ENCODE assay signal across 8 cellular contexts in the genomic region with DNA sequence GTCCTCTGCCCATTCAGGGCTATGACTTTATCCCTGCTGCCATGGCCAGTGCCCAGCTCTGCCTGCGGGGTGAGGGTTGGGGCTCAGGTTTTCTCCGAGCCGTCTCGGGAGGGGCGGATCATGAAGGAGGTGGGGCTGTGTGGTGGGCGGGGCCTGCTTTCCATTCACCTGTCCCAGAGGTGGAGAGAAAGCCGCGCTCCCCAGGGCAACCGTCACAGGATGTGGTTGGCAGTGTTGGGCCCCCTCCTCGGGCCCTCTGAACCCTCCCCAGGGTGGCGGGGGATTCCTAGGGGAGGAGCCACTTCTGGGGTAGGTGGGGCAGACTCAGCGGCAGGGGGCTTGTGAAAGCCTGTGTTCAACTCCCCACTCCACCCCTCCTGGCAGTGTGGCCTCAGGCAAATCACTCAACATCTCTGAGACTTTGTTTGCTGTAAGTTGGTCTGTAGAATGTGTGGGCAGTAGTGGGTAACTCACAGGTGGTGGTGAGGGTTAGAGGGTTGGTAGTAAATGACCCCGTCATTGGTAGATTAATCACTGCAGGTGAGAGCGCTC.
DNase-seq lines count a peak whose midpoint lies in the region; ATAC-seq lines count a peak whose summit lies in the region.

No MANE protein-coding gene starts in this region.

- ATAC-seq in HG02610 (IDR thresholded peaks at IDR 0.05; ENCODE audit: unreplicated experiment) (peak; percentile 49), HG02678 (IDR thresholded peaks at IDR 0.05; ENCODE audit: unreplicated experiment) (no peak), HG02970 (IDR thresholded peaks at IDR 0.05; ENCODE audit: low FRiP score, unreplicated experiment) (no peak)

- peak; percentile 87 for DNase-seq in activated CD4-positive, alpha-beta T cell treated with anti-CD3 and anti-CD28 coated beads, Interleukin-2, amount 50 U/mL, for 4 hours
- DNase-seq in germinal center (ENCODE audit: low spot score) (peak; percentile 71), SHP77 treated with DMSO at 0.1 percent for 48 hours (lab: John Stamatoyannopoulos, UW) (no peak), retina (no peak)
- peak; percentile 71 to 76 for DNase-seq in stimulated activated CD4-positive, alpha-beta T cell treated with anti-CD3 and anti-CD28 coated beads, Interleukin-4, amount 100 ng/mL, for 48 hours (ENCODE audit: low read depth in 2 of 2)

Comparison
In these comparisons a context has a peak if more than half of its experiments do, and no peak if none do; other contexts are left out.
1. DNase-seq: peak in activated CD4-positive, alpha-beta T cell treated with anti-CD3 and anti-CD28 coated beads, Interleukin-2, amount 50 U/mL, for 4 hours (2 of 2), germinal center (single experiment) and stimulated activated CD4-positive, alpha-beta T cell treated with anti-CD3 and anti-CD28 coated beads, Interleukin-4, amount 100 ng/mL, for 48 hours (2 of 2); none in SHP77 treated with DMSO at 0.1 percent for 48 hours (single experiment) and retina (single experiment).